Comparison of ENCODE assay signal across 14 cellular contexts in genomic region chr22:35947794-35948425, GRCh38.
DNase-seq lines count a peak whose midpoint lies in the region; ATAC-seq and TF ChIP-seq lines count a peak whose summit lies in the region.
"Had no signal": no experiment of that assay in that cellular context is flagged by ENCODE, and none has a peak within 500 bp of the region (broad histone marks: within the 10 kb centered on the region; RNA-seq: fewer than 3 reads in every experiment).

No MANE protein-coding gene starts in this region.

- H3K27me3 Mint-ChIP-seq in HFFc6 (ENCODE audit: insufficient read depth), result no peaks in the 10 kb centered on the region

- no peaks in the 10 kb centered on the region for H3K36me3 ChIP-seq in RWPE2 (ENCODE audit: low read depth)
- peaks cover 5% of the 10 kb centered on the region for H3K36me3 ChIP-seq in smooth muscle cell (ENCODE audit: low read depth)
- no peaks in the 10 kb centered on the region for H3K36me3 ChIP-seq in esophagus muscularis mucosa

- H3K36me3 Mint-ChIP-seq in HFFc6 (ENCODE audit: low read depth), result no peaks in the 10 kb centered on the region
- H3K36me3 Mint-ChIP-seq: CD8-positive, alpha-beta T cell had no signal

- TF ChIP-seq EP300 in esophagus muscularis mucosa (IDR thresholded peaks at IDR 0.05), result no peak

- H3K79me2 ChIP-seq in smooth muscle cell (ENCODE audit: low read depth), result peaks cover 95% of the 10 kb centered on the region

- H3K9ac ChIP-seq in smooth muscle cell (ENCODE audit: low read depth), result no peak overlapping the region

- no peaks in the 10 kb centered on the region for H3K9me3 Mint-ChIP-seq in HFFc6
- H3K9me3 Mint-ChIP-seq: CD8-positive, alpha-beta T cell had no signal

- H3K4me3 Mint-ChIP-seq in HFFc6, result no peak overlapping the region
- H3K4me3 Mint-ChIP-seq: CD8-positive, alpha-beta T cell had no signal

- no peak overlapping the region for H3K4me2 ChIP-seq in smooth muscle cell
- H3K4me2 ChIP-seq: PC-9 had no signal

- intact Hi-C loops in esophagus muscularis mucosa (cut with DNase I), result loop anchor here (5.0 kb wide), 1 partner anchor 89 kb away; no protein-coding TSS in a partner anchor

- DNase-seq in HFFc6 (peak; percentile 44), RWPE2 (ENCODE audit: low spot score) (no peak), epithelial cell of esophagus (ENCODE audit: low read depth) (peak; percentile 72), smooth muscle cell (lab: John Stamatoyannopoulos, UW; ENCODE audit: unreplicated experiment) (no peak), esophagus muscularis mucosa (ENCODE audit: extremely low spot score) (no peak), mesenteric fat pad (ENCODE audit: low spot score) (no peak)
- no peak for DNase-seq in stimulated activated CD4-positive, alpha-beta T cell treated with anti-CD3 and anti-CD28 coated beads, Interleukin-4, amount 100 ng/mL, for 1 hour
- DNase-seq: CD8-positive, alpha-beta T cell; NCI-H1694; NCI-H748 treated with DMSO at 0.1 percent for 48 hours; PC-9; SHP77 had no signal

- no peaks in the 10 kb centered on the region for H3K9me3 ChIP-seq in RWPE2 (ENCODE audit: severe bottlenecking)
- no peaks in the 10 kb centered on the region for H3K9me3 ChIP-seq in smooth muscle cell (replicated peaks; ENCODE audit: low read depth)
- H3K9me3 ChIP-seq in esophagus muscularis mucosa, result no peaks in the 10 kb centered on the region

- peaks cover 90% of the 10 kb centered on the region for H4K20me1 ChIP-seq in smooth muscle cell (ENCODE audit: low read depth)

- peaks cover 8% of the 10 kb centered on the region for H3F3A ChIP-seq in smooth muscle cell (ENCODE audit: low read depth)

- H3K27me3 ChIP-seq in RWPE2 (ENCODE audit: insufficient read depth, poor library complexity, severe bottlenecking) (no peaks in the 10 kb centered on the region), smooth muscle cell (ENCODE audit: low read depth) (no peaks in the 10 kb centered on the region), esophagus muscularis mucosa (no peaks in the 10 kb centered on the region)

- TF ChIP-seq CTCF in HFFc6 (IDR thresholded peaks at IDR 0.05) (no peak), RWPE2 (IDR thresholded peaks at IDR 0.05; ENCODE audit: poor library complexity, severe bottlenecking) (no peak), epithelial cell of esophagus (IDR thresholded peaks at IDR 0.05; ENCODE audit: insufficient read depth, low read depth, low read length, missing control alignments) (no peak), smooth muscle cell (IDR thresholded peaks at IDR 0.05; ENCODE audit: borderline replicate concordance, insufficient read depth, poor library complexity, severe bottlenecking) (no peak), esophagus muscularis mucosa (IDR thresholded peaks at IDR 0.05) (no peak)

- H3K4me3 ChIP-seq in RWPE2 (ENCODE audit: severe bottlenecking) (no peak overlapping the region), epithelial cell of esophagus (ENCODE audit: low read length) (no peak overlapping the region), smooth muscle cell (no peak overlapping the region), esophagus muscularis mucosa (no peak overlapping the region)
- H3K4me3 ChIP-seq: K562, PC-9 had no signal

- ATAC-seq in RWPE2 (ENCODE audit: low read depth), result peak; percentile 73
- ATAC-seq: CD8-positive, alpha-beta T cell; HCT116; K562 had no signal

- H3K4me1 Mint-ChIP-seq in HFFc6 (ENCODE audit: low read depth), result peaks cover 17% of the 10 kb centered on the region

- no peak for TF ChIP-seq POLR2A in esophagus muscularis mucosa (IDR thresholded peaks at IDR 0.05; ENCODE audit: low read depth)

- H3K27ac ChIP-seq in RWPE2 (ENCODE audit: poor library complexity, severe bottlenecking) (no peak overlapping the region), smooth muscle cell (ENCODE audit: low read depth) (peak overlapping the region; percentile 34), esophagus muscularis mucosa (replicated peaks in 1 of 4) (no peak overlapping the region)
- H3K27ac ChIP-seq: PC-9 had no signal

- no peak overlapping the region for H2AFZ ChIP-seq in smooth muscle cell (ENCODE audit: low read depth)
- H2AFZ ChIP-seq: PC-9 had no signal

- no peak overlapping the region for H3K27ac Mint-ChIP-seq in HFFc6
- H3K27ac Mint-ChIP-seq: CD8-positive, alpha-beta T cell had no signal

- peaks cover 4% of the 10 kb centered on the region for H3K4me1 ChIP-seq in RWPE2 (ENCODE audit: insufficient read depth, poor library complexity, severe bottlenecking)
- H3K4me1 ChIP-seq in smooth muscle cell (ENCODE audit: low read depth), result no peaks in the 10 kb centered on the region
- H3K4me1 ChIP-seq in esophagus muscularis mucosa, result peaks cover 0 to 40% (median 26%) of the 10 kb centered on the region in 4 donors

- 85% methylated on average over 5 of the region's 5 CpGs for WGBS in smooth muscle cell (ENCODE audit: low lambda C conversion rate)
- 90% methylated on average over 5 of the region's 5 CpGs for WGBS in esophagus muscularis mucosa

Comparison
In these comparisons a context has a peak if more than half of its experiments do, and no peak if none do; other contexts are left out.
1. DNase-seq: peak in HFFc6 (single experiment) and epithelial cell of esophagus (single experiment); none in RWPE2 (single experiment), smooth muscle cell (single experiment), esophagus muscularis mucosa (single experiment), stimulated activated CD4-positive, alpha-beta T cell treated with anti-CD3 and anti-CD28 coated beads, Interleukin-4, amount 100 ng/mL, for 1 hour (single experiment) and mesenteric fat pad (single experiment).